ENCODE assay signal across 27 cellular contexts in the genomic region with DNA sequence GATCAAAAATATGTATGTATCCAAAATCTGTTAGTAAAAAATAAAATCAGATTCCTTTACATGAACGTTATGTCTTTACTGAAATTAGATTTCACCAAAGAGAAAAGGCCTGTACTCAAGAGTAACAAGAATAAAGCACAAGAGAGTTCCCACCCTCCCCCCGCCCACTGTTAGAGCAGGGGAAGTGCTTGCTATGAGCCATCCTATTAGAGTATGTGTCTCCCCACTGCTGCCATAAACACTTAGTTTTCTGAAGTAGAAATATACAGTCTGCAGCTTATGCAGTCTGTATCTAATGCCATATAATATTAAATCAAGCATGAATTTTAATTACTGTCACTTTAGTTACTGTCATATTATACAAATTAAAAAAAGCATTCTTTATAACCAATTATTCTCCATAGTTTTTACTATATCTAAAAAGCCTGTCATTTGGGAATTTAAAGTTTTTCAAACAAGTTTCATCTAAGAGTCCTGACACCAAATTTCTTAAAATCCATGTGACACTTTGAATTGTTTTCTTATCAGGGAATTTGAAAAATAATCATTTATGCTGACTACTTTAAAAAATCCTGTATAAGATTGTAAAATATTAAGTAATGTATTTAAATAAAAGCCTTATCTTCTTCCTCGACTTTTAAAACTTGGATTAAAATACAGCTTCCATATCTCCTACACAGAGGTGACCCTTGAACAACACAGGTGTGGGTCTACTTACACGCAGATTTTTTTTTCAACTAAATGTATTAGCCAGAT. TPM values are rescaled to one million over a fixed set of nuclear protein-coding genes. Genes with fewer than 3 reads are reported as not detected.
A peak's percentile ranks its signal among the peaks of the same experiment; 100 is the strongest.
DNase-seq lines count a peak whose midpoint lies in the region; ATAC-seq, FAIRE-seq and TF ChIP-seq lines count a peak whose summit lies in the region.
"Had no signal": no experiment of that assay in that cellular context is flagged by ENCODE, and none has a peak within 500 bp of the region (broad histone marks: within the 10 kb centered on the region; RNA-seq: fewer than 3 reads in every experiment).

No MANE protein-coding gene starts in this region.

- no peaks in the 10 kb centered on the region for H3K9me3 Mint-ChIP-seq in GM23338
- H3K9me3 Mint-ChIP-seq: activated CD4-positive, alpha-beta memory T cell treated with anti-CD3 and anti-CD28 coated beads, Interleukin-2, amount 10 ng/mL, durations not matched to agents 7 days and 5 days; brain; naive B cell had no signal

- H3K4me1 Mint-ChIP-seq in GM23338, result peaks cover 7% of the 10 kb centered on the region; the same call in 1 of the 3 replicates

- no peaks in the 10 kb centered on the region for H3F3A ChIP-seq in GM23338 (replicated peaks; ENCODE audit: low read depth)

- peaks cover 9% of the 10 kb centered on the region; the same call in 1 of the 2 replicates for H3K79me2 ChIP-seq in GM23338 (replicated peaks; ENCODE audit: insufficient read depth)

- H3K9me3 ChIP-seq in A549, result no peaks in the 10 kb centered on the region
- H3K9me3 ChIP-seq: left ventricle myocardium inferior, SJCRH30, tibial nerve had no signal

- H3K27ac ChIP-seq in A549 (no peak overlapping the region), GM23338 (ENCODE audit: low read depth) (no peak overlapping the region)
- H3K27ac ChIP-seq: C4-2B, left ventricle myocardium inferior, SJCRH30, skin epidermis, tibial nerve had no signal

- H3K9me2 ChIP-seq in GM23338 (ENCODE audit: insufficient read depth), result no peaks in the 10 kb centered on the region

- POLR2A ChIA-PET in A549 (lab: Yijun Ruan, JAX), result no interaction called here

- H3K4me1 ChIP-seq in A549, result no peaks in the 10 kb centered on the region
- H3K4me1 ChIP-seq in GM23338 (ENCODE audit: insufficient read depth), result no peaks in the 10 kb centered on the region
- H3K4me1 ChIP-seq: left ventricle myocardium inferior, SJCRH30 had no signal

- TF ChIP-seq EP300 in A549 (IDR thresholded peaks at IDR 0.05), result no peak

- H3K4me3 Mint-ChIP-seq in GM23338, result no peak overlapping the region
- H3K4me3 Mint-ChIP-seq: activated CD4-positive, alpha-beta memory T cell treated with anti-CD3 and anti-CD28 coated beads, Interleukin-2, amount 10 ng/mL, durations not matched to agents 7 days and 5 days; brain; naive B cell had no signal

- ATAC-seq in A549 (no peak), GM23338 (peak; percentile 46; the same call in 2 of the 3 replicates), GM21526 (IDR thresholded peaks at IDR 0.05; ENCODE audit: low FRiP score, unreplicated experiment) (no peak)

- FAIRE-seq in A549 (lab: Jason Lieb, UNC) (no peak), islet of Langerhans (lab: Jason Lieb, UNC) (peak; percentile 68)
- FAIRE-seq: GM12891 had no signal

- H3K36me3 Mint-ChIP-seq in GM23338 (ENCODE audit: low read depth), result peaks cover 37% of the 10 kb centered on the region

- H3K36me3 ChIP-seq in GM23338 (ENCODE audit: insufficient read depth), result peaks cover 31% of the 10 kb centered on the region; the same call in 1 of the 2 replicates

- no peaks in the 10 kb centered on the region for H3K27me3 ChIP-seq in GM23338 (ENCODE audit: insufficient read depth)
- H3K27me3 ChIP-seq: SJCRH30, tibial nerve had no signal

- CTCF ChIA-PET in A549 (lab: Yijun Ruan, JAX), result interaction anchor here (1.1 to 1.6 kb wide), 2 partner anchors 10 to 19 kb away, joined by 3 to 4 read pairs; no protein-coding TSS in a partner anchor

- no peak for TF ChIP-seq RAD21 in A549 (conservative IDR thresholded peaks at IDR 0.05 in 1 of 2, IDR thresholded peaks at IDR 0.05 in 1 of 2)

- no peak overlapping the region for H3K27ac Mint-ChIP-seq in GM23338
- H3K27ac Mint-ChIP-seq: activated CD4-positive, alpha-beta memory T cell treated with anti-CD3 and anti-CD28 coated beads, Interleukin-2, amount 10 ng/mL, durations not matched to agents 7 days and 5 days; brain had no signal

- TF ChIP-seq CTCF in A549 (IDR thresholded peaks at IDR 0.05), result no peak
- no peak for TF ChIP-seq CTCF in GM23338 (conservative IDR thresholded peaks at IDR 0.05; ENCODE audit: low read depth in 2 of 2)
- TF ChIP-seq CTCF in astrocyte of the spinal cord (IDR thresholded peaks at IDR 0.05; ENCODE audit: low read depth, low read length), result no peak

- TF ChIP-seq POLR2A in A549 (IDR thresholded peaks at IDR 0.05; ENCODE audit: low read length), result no peak

- H3K4me2 ChIP-seq in A549, result no peak overlapping the region
- H3K4me2 ChIP-seq in GM23338, result no peak overlapping the region

- DNase-seq in A549 (ENCODE audit: low read depth in 1 of 2, low spot score in 1 of 2), result no peak
- peak; percentile 21 for DNase-seq in GM23338 (ENCODE audit: low spot score)
- DNase-seq in astrocyte of the spinal cord (ENCODE audit: low read depth, low spot score), result peak; percentile 4
- no peak for DNase-seq in T-helper 9 cell
- no peak for DNase-seq in UCSD-AML1 (lab: John Stamatoyannopoulos, UW; ENCODE audit: unreplicated experiment)
- DNase-seq in GDM1 (lab: John Stamatoyannopoulos, UW), result no peak
- DNase-seq: activated CD4-positive, alpha-beta memory T cell treated with anti-CD3 and anti-CD28 coated beads, Interleukin-2, amount 10 ng/mL, durations not matched to agents 7 days and 5 days; activated CD4-positive, alpha-beta T cell treated with anti-CD3 and anti-CD28 coated beads for 1 hour; activated gamma-delta T cell treated with Interleukin-2 at 50 U/mL for 16 hours; DMS79 treated with DMSO at 0.1 percent for 48 hours; effector CD4-positive, alpha-beta T cell; GOT3; left ventricle myocardium inferior; naive B cell; NCI-H1436 treated with DMSO at 0.1 percent for 48 hours; NCI-H2107; NCI-H774; occipital lobe; T-helper 1 cell had no signal

- in situ Hi-C loops in astrocyte of the spinal cord (cut with HindIII; ENCODE audit: low sequenced_read_pairs), result no loop called here

- no peak overlapping the region for H2AFZ ChIP-seq in GM23338

- H3K4me3 ChIP-seq in A549 (no peak overlapping the region), GM23338 (no peak overlapping the region), astrocyte of the spinal cord (ENCODE audit: low read depth, low read length) (no peak overlapping the region)
- H3K4me3 ChIP-seq: left ventricle myocardium inferior, SJCRH30, skin epidermis, tibial nerve had no signal

- 0 out of 2 replicates have a peak, but pooled peaks cover 7% of the 10 kb centered on the region for H4K20me1 ChIP-seq in GM23338 (replicated peaks; ENCODE audit: insufficient read depth)

- peaks cover 2% of the 10 kb centered on the region for H3K27me3 Mint-ChIP-seq in GM23338 (ENCODE audit: insufficient read depth, low read depth, poor library complexity)
- H3K27me3 Mint-ChIP-seq: activated CD4-positive, alpha-beta memory T cell treated with anti-CD3 and anti-CD28 coated beads, Interleukin-2, amount 10 ng/mL, durations not matched to agents 7 days and 5 days; brain; naive B cell had no signal

- 79% methylated on average over 4 of the region's 4 CpGs for WGBS in A549 (ENCODE audit: missing lambda C conversion rate)

TF ChIP-seq in A549, 52 proteins besides CTCF, POLR2A, EP300 and RAD21:
- TF ChIP-seq KDM5A (IDR thresholded peaks at IDR 0.05) (no peak), MAFK (IDR thresholded peaks at IDR 0.05; ENCODE audit: partially characterized antibody) (peak; percentile 67)

RNA-seq across cellular contexts. Expression of gene GPR75, which starts 51.8 kb away (rescaled TPM):
- polyA plus RNA-seq in A549 (2011; rRNA removed), result 3.0 and 4.2 TPM in 2 replicates
- polyA plus RNA-seq in A549 (2012; cell fraction: cytosol; rRNA removed), result 2.4 and 2.9 TPM in 2 replicates
- 9.7 and 10.6 TPM in 2 replicates for polyA plus RNA-seq in A549 (2012; cell fraction: nucleus; rRNA removed)
- 1.4 to 1.9 TPM (median 1.6 TPM) in 3 replicates for polyA plus RNA-seq in A549 (2017; fragmentation: RNase III; extraction: RNeasy Plus Mini Kit Qiagen cat#74134 plus additional on column Dnase treatment)
- 7.1 and 8.3 TPM in 2 replicates for polyA minus RNA-seq in A549 (2011; rRNA and poly(A)+ RNA removed)
- total RNA-seq in GM23338 (2014; rRNA removed; shearing (Covaris generic)), result 2.3 and 4.1 TPM in 2 replicates
- 0.34 and 0.47 TPM in 2 replicates for polyA plus RNA-seq in GM23338 (2016; fragmentation: Nextera tagmentation; extraction: Ambion mirVana)

RNA-seq across cellular contexts. Expression of gene PSME4, which starts 59.2 kb away (rescaled TPM):
- polyA plus RNA-seq in A549 (2011; rRNA removed) (55.8 and 63.6 TPM in 2 replicates), A549 (2017; fragmentation: RNase III; extraction: RNeasy Plus Mini Kit Qiagen cat#74134 plus additional on column Dnase treatment) (31.9 to 34.5 TPM (median 33.3 TPM) in 3 replicates), GM23338 (2016; fragmentation: Nextera tagmentation; extraction: Ambion mirVana) (38.4 and 44.7 TPM in 2 replicates)
- 13.5 and 15.5 TPM in 2 replicates for polyA plus RNA-seq in A549 (2012; cell fraction: cytosol; rRNA removed)
- polyA plus RNA-seq in A549 (2012; cell fraction: nucleus; rRNA removed), result 15.9 and 26.4 TPM in 2 replicates
- polyA minus RNA-seq in A549 (2011; rRNA and poly(A)+ RNA removed), result 48.9 and 53.7 TPM in 2 replicates
- total RNA-seq in GM23338 (2014; rRNA removed; shearing (Covaris generic)), result 97.6 and 98.6 TPM in 2 replicates

Comparison
In these comparisons a context has a peak if more than half of its experiments do, and no peak if none do; other contexts are left out.
1. DNase-seq: peak in GM23338 (single experiment) and astrocyte of the spinal cord (single experiment); none in A549 (0 of 2), T-helper 9 cell (single experiment), UCSD-AML1 (single experiment) and GDM1 (single experiment).